18 cellular contexts compared by ENCODE assay signal in genomic region chr4:1575418-1576199, GRCh38.
DNase-seq lines count a peak whose midpoint lies in the region; ATAC-seq, FAIRE-seq and TF ChIP-seq lines count a peak whose summit lies in the region.
"Had no signal": no experiment of that assay in that cellular context is flagged by ENCODE, and none has a peak within 500 bp of the region (broad histone marks: within the 10 kb centered on the region; RNA-seq: fewer than 3 reads in every experiment).

No MANE protein-coding gene starts in this region.

- WGBS in sigmoid colon, 2 donors: 70 to 81% methylated on average over 14 of the region's 14 CpGs

- no peaks in the 10 kb centered on the region for H3K36me3 ChIP-seq in H7 (replicated peaks; ENCODE audit: control insufficient read depth, insufficient read depth, low read length)
- H3K36me3 ChIP-seq in bronchial epithelial cell (ENCODE audit: control insufficient read depth, insufficient read depth, low read length): no peaks in the 10 kb centered on the region
- H3K36me3 ChIP-seq in mucosa of descending colon (ENCODE audit: low read depth): no peaks in the 10 kb centered on the region
- no peaks in the 10 kb centered on the region for H3K36me3 ChIP-seq in sigmoid colon

- no peak for TF ChIP-seq POLR2A in sigmoid colon (IDR thresholded peaks at IDR 0.05)

- DNase-seq in H7 (peak; percentile 64), bronchial epithelial cell (ENCODE audit: low read depth) (no peak), mucosa of descending colon (peak in 2 of 3 donors; percentile 33 to 38), sigmoid colon (peak; percentile 57), NCI-H1105 treated with DMSO at 0.1 percent for 48 hours (lab: John Stamatoyannopoulos, UW) (no peak), NCI-H69 (lab: John Stamatoyannopoulos, UW) (no peak)
- DNase-seq: Calu3, DMS53, H9, NCI-H187, NCI-H226, NCI-H524 treated with DMSO at 0.1 percent for 48 hours, SIG-M5 had no signal

- H3K9me3 ChIP-seq in mucosa of descending colon: no peaks in the 10 kb centered on the region
- H3K9me3 ChIP-seq in sigmoid colon: no peaks in the 10 kb centered on the region

- no peak overlapping the region for H3K27ac ChIP-seq in sigmoid colon
- H3K27ac ChIP-seq: HL-60 had no signal

- H3K4me1 ChIP-seq in mucosa of descending colon (ENCODE audit: low read depth) (no peaks in the 10 kb centered on the region), sigmoid colon (peaks cover 0 to 26% (median 24%) of the 10 kb centered on the region in 4 donors)

- no peak for TF ChIP-seq EP300 in sigmoid colon (IDR thresholded peaks at IDR 0.05)

- peak; percentile 23 for FAIRE-seq in bronchial epithelial cell (lab: Jason Lieb, UNC)
- FAIRE-seq: GM19239, HTR-8/SVneo, RCC 7860 had no signal

- intact Hi-C loops in mucosa of descending colon (cut with DNase I, micrococcal nuclease) (no loop called here), sigmoid colon (cut with DNase I) (no loop called here)

- H3K27me3 ChIP-seq in H7 (ENCODE audit: control insufficient read depth, insufficient read depth, low read length) (no peaks in the 10 kb centered on the region), bronchial epithelial cell (ENCODE audit: control insufficient read depth, insufficient read depth, low read length) (no peaks in the 10 kb centered on the region), sigmoid colon (peaks cover 6 to 33% (median 28%) of the 10 kb centered on the region in 3 donors)

- H3K4me3 ChIP-seq in H7 (ENCODE audit: insufficient read depth, low read depth, low read length) (no peak overlapping the region), bronchial epithelial cell (ENCODE audit: low read depth, low read length) (no peak overlapping the region), mucosa of descending colon (no peak overlapping the region), sigmoid colon (no peak overlapping the region)

- ATAC-seq in mucosa of descending colon (no peak), GM18498 (IDR thresholded peaks at IDR 0.05; ENCODE audit: unreplicated experiment) (no peak)

- no peak for TF ChIP-seq CTCF in bronchial epithelial cell (IDR thresholded peaks at IDR 0.05; ENCODE audit: insufficient read depth, low read length, severe bottlenecking)
- no peak for TF ChIP-seq CTCF in mucosa of descending colon (IDR thresholded peaks at IDR 0.05)
- no peak for TF ChIP-seq CTCF in sigmoid colon (IDR thresholded peaks at IDR 0.05)

Comparison
In these comparisons a context has a peak if more than half of its experiments do, and no peak if none do; other contexts are left out.
1. DNase-seq: peak in H7 (single experiment), mucosa of descending colon (2 of 3) and sigmoid colon (single experiment); none in bronchial epithelial cell (single experiment), NCI-H1105 treated with DMSO at 0.1 percent for 48 hours (single experiment) and NCI-H69 (single experiment).